23 cellular contexts compared by ENCODE assay signal in the genomic region with DNA sequence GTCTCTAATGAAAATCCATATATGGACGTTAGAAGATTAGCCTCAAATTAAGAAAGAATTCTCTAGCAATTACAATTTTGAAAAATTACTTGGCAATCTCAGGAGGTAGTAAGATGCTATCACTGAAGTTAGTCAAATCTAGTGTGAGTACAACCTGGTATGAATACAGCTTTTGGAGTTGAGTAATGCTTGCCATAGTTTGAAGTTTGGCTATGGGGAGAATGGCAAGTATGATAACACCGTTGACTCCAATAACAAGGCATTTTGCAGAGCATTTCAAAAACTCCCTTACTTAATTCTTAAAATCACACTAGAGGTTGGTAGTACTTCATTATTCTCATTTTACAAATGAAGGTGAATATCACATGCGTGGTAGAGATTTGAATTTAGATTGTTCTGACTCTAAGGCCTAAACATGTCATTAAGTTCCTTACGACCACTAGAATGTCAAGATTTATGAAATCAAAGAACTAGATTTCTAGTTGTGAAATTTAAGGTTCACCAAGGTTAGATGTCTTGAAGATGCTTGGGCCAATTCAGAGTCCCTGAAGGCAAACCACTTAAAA.
"Had no signal": no experiment of that assay in that cellular context is flagged by ENCODE, and none has a peak within 500 bp of the region (broad histone marks: within the 10 kb centered on the region; RNA-seq: fewer than 3 reads in every experiment).

No MANE protein-coding gene starts in this region.

- H3K27ac Mint-ChIP-seq: memory B cell, nephron progenitor cell had no signal

- H3K36me3 ChIP-seq: adrenal gland, ascending aorta, brain microvascular endothelial cell, pancreas, right atrium auricular region, stomach, suprapubic skin, tibial nerve, uterus had no signal

- ATAC-seq: left colon, pancreas, psoas muscle, T-cell had no signal

- H3K27me3 Mint-ChIP-seq: memory B cell, T-cell had no signal

- H3K4me1 ChIP-seq: adrenal gland, ascending aorta, pancreas, psoas muscle, tibial nerve had no signal

- H3K4me2 ChIP-seq: SK-N-SH had no signal

- H3K4me1 Mint-ChIP-seq: T-cell had no signal

- H3K27ac ChIP-seq: adrenal gland, ascending aorta, brain microvascular endothelial cell, pancreas, psoas muscle, right atrium auricular region, stomach, suprapubic skin, tibial nerve, uterus had no signal

- H3K4me3 ChIP-seq: adrenal gland, ascending aorta, pancreas, psoas muscle, right atrium auricular region, stomach, suprapubic skin, tibial nerve, uterus had no signal

- H3K36me3 Mint-ChIP-seq: memory B cell, T-cell had no signal

- H3K4me3 Mint-ChIP-seq: memory B cell, nephron progenitor cell, T-cell had no signal

- H3K9me3 Mint-ChIP-seq: memory B cell, nephron progenitor cell, T-cell had no signal

- H3K9me2 ChIP-seq: SK-N-SH had no signal

- H3K9me3 ChIP-seq: adrenal gland, ascending aorta, pancreas, psoas muscle, right atrium auricular region, SK-N-SH, stomach, suprapubic skin, tibial nerve, uterus had no signal

- DNase-seq: activated CD4-positive, CD25-positive, alpha-beta regulatory T cell; adrenal gland; brain microvascular endothelial cell; caudate nucleus; dermis blood vessel endothelial cell; effector CD8-positive, alpha-beta T cell; erythroblast; foreskin fibroblast; left colon; nephron progenitor cell; pancreas; psoas muscle; SHP77 treated with DMSO at 0.1 percent for 48 hours; SK-N-SH; stomach; T-cell; T1000; uterus had no signal
